Comparison of ENCODE assay signal across 12 cellular contexts in the genomic region with DNA sequence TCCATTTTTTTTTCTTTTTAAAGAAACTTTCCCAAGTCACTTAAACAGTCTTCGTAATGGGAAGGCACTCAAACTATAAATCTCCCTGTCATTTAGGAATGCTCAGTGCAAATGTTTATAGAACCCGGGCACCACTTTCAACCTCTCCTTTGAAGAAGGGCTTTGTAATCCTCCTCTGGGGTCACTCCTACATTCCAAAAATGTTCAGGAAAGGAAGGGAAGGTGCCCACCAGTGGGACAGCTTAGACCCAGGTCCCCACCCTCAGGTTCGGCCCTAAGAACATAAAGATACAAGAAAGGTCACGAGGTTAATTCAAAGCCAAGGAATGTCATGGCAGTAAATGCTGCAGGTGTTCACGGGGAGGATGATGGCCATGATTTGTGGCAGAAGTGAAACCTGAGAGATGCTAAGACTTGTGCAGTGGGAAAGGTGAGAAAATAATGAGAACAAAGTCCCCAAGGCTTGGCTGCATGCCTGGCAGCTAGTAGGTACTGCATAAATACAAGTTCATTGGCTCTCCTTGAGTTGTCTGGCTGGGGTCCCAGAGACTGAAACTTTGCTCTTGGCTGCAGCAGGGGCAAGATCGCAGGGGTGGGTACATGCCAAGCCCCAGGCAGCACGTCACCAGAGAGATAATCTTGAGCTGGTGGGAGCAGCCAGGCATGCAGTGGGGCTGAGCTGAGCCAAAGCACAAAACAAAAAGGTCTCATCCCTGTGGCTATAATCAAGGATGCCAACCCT. TPM values are rescaled to one million over a fixed set of nuclear protein-coding genes. Genes with fewer than 3 reads are reported as not detected.
DNase-seq lines count a peak whose midpoint lies in the region; ATAC-seq and TF ChIP-seq lines count a peak whose summit lies in the region.
"Had no signal": no experiment of that assay in that cellular context is flagged by ENCODE, and none has a peak within 500 bp of the region (broad histone marks: within the 10 kb centered on the region; RNA-seq: fewer than 3 reads in every experiment).

No MANE protein-coding gene starts in this region.

- H3K4ac ChIP-seq in IMR-90 (ENCODE audit: low read depth, low read length): peak overlapping the region; percentile 34; the same call in 1 of the 2 replicates

- H3K79me1 ChIP-seq in IMR-90 (ENCODE audit: low read depth in 1 of 2, low read length in 2 of 2): no peaks in the 10 kb centered on the region

- peak overlapping the region; percentile 16; the same call in 1 of the 2 replicates for H3K23ac ChIP-seq in IMR-90 (ENCODE audit: low read depth, low read length)

- H3K4me1 ChIP-seq in IMR-90 (ENCODE audit: control insufficient read depth, insufficient read depth, low read length) (peaks cover 10% of the 10 kb centered on the region), liver (ENCODE audit: control insufficient read depth in 4 of 4, insufficient read depth in 4 of 4, low read length in 3 of 4) (peaks cover 0 to 5% (median 0%) of the 10 kb centered on the region in 4 donors), BE2C (no peaks in the 10 kb centered on the region)

- no peak overlapping the region for H4K91ac ChIP-seq in IMR-90 (ENCODE audit: insufficient read depth, low read depth, low read length)

- TF ChIP-seq RAD21 in IMR-90 (IDR thresholded peaks at IDR 0.05; ENCODE audit: low read length) (no peak), liver (IDR thresholded peaks at IDR 0.05) (no peak)

- dilution Hi-C loops in IMR-90 (cut with HindIII; ENCODE audit: low sequenced_read_pairs, unreplicated experiment): no loop called here

- in situ Hi-C loops in IMR-90 (cut with MboI; ENCODE audit: low sequenced_read_pairs): loop anchor here (10.0 kb wide), 1 partner anchor 815 kb away; no protein-coding TSS in a partner anchor

- no peak overlapping the region for H3K4me3 Mint-ChIP-seq in activated naive CD4-positive, alpha-beta T cell treated with anti-CD3 and anti-CD28 coated beads for 36 hours
- no peak overlapping the region for H3K4me3 Mint-ChIP-seq in activated CD4-positive, alpha-beta memory T cell treated with anti-CD3 and anti-CD28 coated beads, Interleukin-2, amount 10 ng/mL, durations not matched to agents 7 days and 5 days
- H3K4me3 Mint-ChIP-seq: immature natural killer cell had no signal

- H3K9ac ChIP-seq in IMR-90 (ENCODE audit: low read depth, low read length) (no peak overlapping the region), liver (ENCODE audit: low read depth in 1 of 2, low read length in 2 of 2) (no peak overlapping the region)

- 0 out of 2 replicates have a peak overlapping the region, but pooled peaks have one; percentile 52 for H2BK120ac ChIP-seq in IMR-90 (ENCODE audit: low read depth, low read length)

- no TSS peak for BruUV-seq in IMR-90 (replicated peaks; lab: Mats Ljungman, UMichigan)

- H3K56ac ChIP-seq in IMR-90 (ENCODE audit: extremely low read depth, insufficient read depth, low read length): no peak overlapping the region

- no peaks in the 10 kb centered on the region for H3K4me1 Mint-ChIP-seq in activated naive CD4-positive, alpha-beta T cell treated with anti-CD3 and anti-CD28 coated beads for 36 hours (ENCODE audit: low read depth)
- peaks cover 1% of the 10 kb centered on the region for H3K4me1 Mint-ChIP-seq in activated CD4-positive, alpha-beta memory T cell treated with anti-CD3 and anti-CD28 coated beads, Interleukin-2, amount 10 ng/mL, durations not matched to agents 7 days and 5 days
- H3K4me1 Mint-ChIP-seq: immature natural killer cell had no signal

- CTCF ChIA-PET in IMR-90 (lab: Yijun Ruan, JAX): no interaction called here
- CTCF ChIA-PET in activated naive CD4-positive, alpha-beta T cell treated with anti-CD3 and anti-CD28 coated beads for 36 hours (lab: Charles Lee): interaction anchor here (0.6 to 3.2 kb wide), 6 partner anchors 9 to 241 kb away, joined by 3 to 15 read pairs (median 3); no protein-coding TSS in a partner anchor
- CTCF ChIA-PET in activated CD4-positive, alpha-beta memory T cell treated with anti-CD3 and anti-CD28 coated beads, Interleukin-2, amount 10 ng/mL, durations not matched to agents 7 days and 5 days (lab: Charles Lee): interaction anchor here (0.7 to 1.5 kb wide), 3 partner anchors 10 to 86 kb away, joined by 3 to 5 read pairs (median 4); no protein-coding TSS in a partner anchor

- no peak overlapping the region; the same call in 1 of the 2 replicates for H2BK20ac ChIP-seq in IMR-90 (ENCODE audit: low read depth, low read length)

- no peak overlapping the region for H4K8ac ChIP-seq in IMR-90 (ENCODE audit: low read depth in 2 of 2, low read length in 2 of 2)

- intact Hi-C loops in IMR-90 (cut with micrococcal nuclease): no loop called here
- intact Hi-C loops in activated naive CD4-positive, alpha-beta T cell treated with anti-CD3 and anti-CD28 coated beads for 36 hours (cut with micrococcal nuclease): loop anchor here (10.0 kb wide), 1 partner anchor 595 kb away; no protein-coding TSS in a partner anchor

- 0% methylated on average over 1 of the region's 7 CpGs; no CpG with 5 or more reads in 1 of the 2 experiments for WGBS in IMR-90 (ENCODE audit: extremely low coverage in 2 of 2, insufficient read length in 1 of 2), 2 experiments
- WGBS in liver: 55% methylated on average over 7 of the region's 7 CpGs

- DNase-seq in IMR-90: no peak
- DNase-seq in activated naive CD4-positive, alpha-beta T cell treated with anti-CD3 and anti-CD28 coated beads for 36 hours: no peak
- DNase-seq in activated CD4-positive, alpha-beta memory T cell treated with anti-CD3 and anti-CD28 coated beads, Interleukin-2, amount 10 ng/mL, durations not matched to agents 7 days and 5 days: no peak
- no peak for DNase-seq in NCI-H345 treated with DMSO at 0.1 percent for 48 hours (lab: John Stamatoyannopoulos, UW; ENCODE audit: unreplicated experiment)
- DNase-seq in BE2C: no peak
- DNase-seq: activated effector memory CD4-positive, alpha-beta T cell treated with Interleukin-2 at 50 U/mL for 16 hours; immature natural killer cell; NCI-H2081 treated with DMSO at 0.1 percent for 48 hours had no signal

- no peaks in the 10 kb centered on the region for H4K20me1 ChIP-seq in IMR-90 (ENCODE audit: insufficient read depth, low read length)

- H3K18ac ChIP-seq in IMR-90 (ENCODE audit: low read depth, low read length): no peak overlapping the region

- peaks cover 4% of the 10 kb centered on the region for H3K27me3 Mint-ChIP-seq in activated naive CD4-positive, alpha-beta T cell treated with anti-CD3 and anti-CD28 coated beads for 36 hours (ENCODE audit: low read depth)
- peaks cover 9% of the 10 kb centered on the region for H3K27me3 Mint-ChIP-seq in activated CD4-positive, alpha-beta memory T cell treated with anti-CD3 and anti-CD28 coated beads, Interleukin-2, amount 10 ng/mL, durations not matched to agents 7 days and 5 days

- no peak overlapping the region for H3K4me2 ChIP-seq in IMR-90 (ENCODE audit: low read depth, low read length)

- H3K27ac ChIP-seq in 22Rv1 (peak overlapping the region; percentile 79), IMR-90 (ENCODE audit: insufficient read depth, low read length) (no peak overlapping the region), liver (ENCODE audit: low read depth in 1 of 2, low read length in 2 of 2) (no peak overlapping the region)

- H3K36me3 ChIP-seq in IMR-90 (ENCODE audit: control insufficient read depth, insufficient read depth, low read length) (no peaks in the 10 kb centered on the region), liver (ENCODE audit: control insufficient read depth in 4 of 4, insufficient read depth in 3 of 4, low read depth in 1 of 4, low read length in 3 of 4) (no peaks in the 10 kb centered on the region), BE2C (no peaks in the 10 kb centered on the region)

- no peak for TF ChIP-seq POLR2A in IMR-90 (IDR thresholded peaks at IDR 0.05; ENCODE audit: low read depth, low read length)

- POLR2A ChIA-PET in IMR-90 (lab: Charles Lee; ENCODE audit: unreplicated experiment): no interaction called here
- POLR2A ChIA-PET in activated CD4-positive, alpha-beta memory T cell treated with anti-CD3 and anti-CD28 coated beads, Interleukin-2, amount 10 ng/mL, durations not matched to agents 7 days and 5 days (lab: Charles Lee): no interaction called here

- H3K27ac Mint-ChIP-seq in activated naive CD4-positive, alpha-beta T cell treated with anti-CD3 and anti-CD28 coated beads for 36 hours: no peak overlapping the region
- no peak overlapping the region for H3K27ac Mint-ChIP-seq in activated CD4-positive, alpha-beta memory T cell treated with anti-CD3 and anti-CD28 coated beads, Interleukin-2, amount 10 ng/mL, durations not matched to agents 7 days and 5 days
- H3K27ac Mint-ChIP-seq: immature natural killer cell had no signal

- H3K9me3 Mint-ChIP-seq in activated naive CD4-positive, alpha-beta T cell treated with anti-CD3 and anti-CD28 coated beads for 36 hours: no peaks in the 10 kb centered on the region
- no peaks in the 10 kb centered on the region for H3K9me3 Mint-ChIP-seq in activated CD4-positive, alpha-beta memory T cell treated with anti-CD3 and anti-CD28 coated beads, Interleukin-2, amount 10 ng/mL, durations not matched to agents 7 days and 5 days
- H3K9me3 Mint-ChIP-seq: immature natural killer cell had no signal

- peak overlapping the region; percentile 1 for H2AFZ ChIP-seq in IMR-90 (replicated peaks; ENCODE audit: low read length, poor library complexity)

- 0 out of 2 replicates have a peak overlapping the region, but pooled peaks have one; percentile 44 for H3K14ac ChIP-seq in IMR-90 (replicated peaks; ENCODE audit: low read depth, low read length)

- H3K9me3 ChIP-seq in IMR-90 (ENCODE audit: control insufficient read depth, insufficient read depth, low read length) (no peaks in the 10 kb centered on the region), liver (ENCODE audit: control insufficient read depth in 4 of 4, low read length in 3 of 4) (no peaks in the 10 kb centered on the region), BE2C (no peaks in the 10 kb centered on the region)

- H2AK5ac ChIP-seq in IMR-90 (ENCODE audit: low read depth, low read length): 0 out of 2 replicates have a peak overlapping the region, but pooled peaks have one; percentile 43

- H3K4me3 ChIP-seq in IMR-90 (ENCODE audit: insufficient read depth, low read depth, low read length) (no peak overlapping the region), liver (ENCODE audit: low read depth in 1 of 3, low read length in 3 of 3) (no peak overlapping the region), BE2C (ENCODE audit: low read depth, low read length) (no peak overlapping the region)

- no peak for TF ChIP-seq CTCF in 22Rv1 (IDR thresholded peaks at IDR 0.05)
- no peak for TF ChIP-seq CTCF in IMR-90 (conservative IDR thresholded peaks at IDR 0.05; ENCODE audit: low read depth, low read length)
- no peak for TF ChIP-seq CTCF in liver (IDR thresholded peaks at IDR 0.05; ENCODE audit: low read depth, low read length, missing input control)
- no peak for TF ChIP-seq CTCF in BE2C (IDR thresholded peaks at IDR 0.05; ENCODE audit: low read depth, low read length)

- H2BK5ac ChIP-seq in IMR-90 (ENCODE audit: low read depth, low read length, poor library complexity, severe bottlenecking): no peak overlapping the region

- H3K9me1 ChIP-seq in IMR-90 (ENCODE audit: insufficient read depth, low read length): peaks cover 12% of the 10 kb centered on the region

- H2BK15ac ChIP-seq in IMR-90 (ENCODE audit: low read depth, low read length): no peak overlapping the region

- H2AK9ac ChIP-seq in IMR-90 (replicated peaks; ENCODE audit: low read depth, low read length, poor library complexity): peak overlapping the region; percentile 1

- H3K27me3 ChIP-seq in IMR-90 (ENCODE audit: control insufficient read depth, insufficient read depth, low read length): no peaks in the 10 kb centered on the region; the same call in 1 of the 2 replicates
- H3K27me3 ChIP-seq in liver (ENCODE audit: control insufficient read depth in 4 of 4, insufficient read depth in 4 of 4, low read length in 3 of 4): no peaks in the 10 kb centered on the region
- no peaks in the 10 kb centered on the region for H3K27me3 ChIP-seq in BE2C

- ATAC-seq in IMR-90 (ENCODE audit: low read depth) (no peak), SK-N-SH treated with all-trans-retinoic acid at 6 μM for 48 hours (no peak; the same call in 2 of the 3 replicates)
- ATAC-seq: esophagus mucosa had no signal

- no peaks in the 10 kb centered on the region for H3K36me3 Mint-ChIP-seq in activated naive CD4-positive, alpha-beta T cell treated with anti-CD3 and anti-CD28 coated beads for 36 hours (ENCODE audit: low read depth)
- no peaks in the 10 kb centered on the region for H3K36me3 Mint-ChIP-seq in activated CD4-positive, alpha-beta memory T cell treated with anti-CD3 and anti-CD28 coated beads, Interleukin-2, amount 10 ng/mL, durations not matched to agents 7 days and 5 days (ENCODE audit: low read depth)
- H3K36me3 Mint-ChIP-seq: immature natural killer cell had no signal

- no peak overlapping the region for H4K5ac ChIP-seq in IMR-90 (ENCODE audit: low read depth, low read length)

RNA-seq across cellular contexts. Expression of a gene that starts 21.1 kb away (rescaled TPM):
- total RNA-seq in IMR-90 (2012; rRNA removed): 465 and 488 TPM in 2 replicates
- 272 and 287 TPM in 2 replicates for polyA plus RNA-seq in IMR-90 (2012; rRNA removed)
- 215 and 331 TPM in 2 replicates for polyA plus RNA-seq in IMR-90 (2012; cell fraction: cytosol; rRNA removed)
- polyA plus RNA-seq in IMR-90 (2012; cell fraction: nucleus; rRNA removed; ENCODE audit: low replicate concordance): 179 and 252 TPM in 2 replicates
- 100 to 1,000 TPM in 1 of 2 donors, 10 to 100 TPM in 1; 90.3 to 278 TPM for total RNA-seq in liver
- polyA plus RNA-seq in liver: 100 to 1,000 TPM; 239 to 358 TPM
- total RNA-seq in activated naive CD4-positive, alpha-beta T cell treated with anti-CD3 and anti-CD28 coated beads for 36 hours: 1 to 10 TPM; 7.5 to 7.9 TPM
- total RNA-seq in activated CD4-positive, alpha-beta memory T cell treated with anti-CD3 and anti-CD28 coated beads, Interleukin-2, amount 10 ng/mL, durations not matched to agents 7 days and 5 days: 1 to 10 TPM; 2.2 to 2.8 TPM
- polyA plus RNA-seq in BE2C (2012; ENCODE audit: insufficient read depth, insufficient read length, low read depth): 3.5 TPM

RNA-seq across cellular contexts. Expression of a gene that starts 36.3 kb away (rescaled TPM):
- total RNA-seq in IMR-90 (2012; rRNA removed) (671 and 1,144 TPM in 2 replicates), liver (100 to 1,000 TPM; 264 to 273 TPM)
- polyA plus RNA-seq in IMR-90 (2012; rRNA removed) (227 and 313 TPM in 2 replicates), liver (10 to 100 TPM; 32.1 to 73.2 TPM)
- 54.7 and 79.0 TPM in 2 replicates for polyA plus RNA-seq in IMR-90 (2012; cell fraction: cytosol; rRNA removed)
- 40.3 and 157 TPM in 2 replicates for polyA plus RNA-seq in IMR-90 (2012; cell fraction: nucleus; rRNA removed; ENCODE audit: low replicate concordance)
- total RNA-seq in activated naive CD4-positive, alpha-beta T cell treated with anti-CD3 and anti-CD28 coated beads for 36 hours: 100 to 1,000 TPM; 813 to 821 TPM
- total RNA-seq in activated CD4-positive, alpha-beta memory T cell treated with anti-CD3 and anti-CD28 coated beads, Interleukin-2, amount 10 ng/mL, durations not matched to agents 7 days and 5 days: 100 to 1,000 TPM; 303 to 311 TPM
- 173 TPM for polyA plus RNA-seq in BE2C (2012; ENCODE audit: insufficient read depth, insufficient read length, low read depth)

Comparison
In these comparisons a context has a peak if more than half of its experiments do, and no peak if none do; other contexts are left out.
1. RNA of a gene that starts 21.1 kb away (total RNA-seq): 465 to 488 TPM in IMR-90 and 90.3 to 278 TPM in liver; 7.5 to 7.9 TPM in activated naive CD4-positive, alpha-beta T cell treated with anti-CD3 and anti-CD28 coated beads for 36 hours and 2.2 to 2.8 TPM in activated CD4-positive, alpha-beta memory T cell treated with anti-CD3 and anti-CD28 coated beads, Interleukin-2, amount 10 ng/mL, durations not matched to agents 7 days and 5 days; every median in the first group is over 10 times any median in the second.